8 cellular contexts compared by ENCODE assay signal in genomic region chr19:14081797-14082674, GRCh38. TPM values are rescaled to one million over a fixed set of nuclear protein-coding genes. Genes with fewer than 3 reads are reported as not detected.
A peak's percentile ranks its signal among the peaks of the same experiment; 100 is the strongest.
DNase-seq lines count a peak whose midpoint lies in the region; ATAC-seq and TF ChIP-seq lines count a peak whose summit lies in the region.

No MANE protein-coding gene starts in this region.

- CTCF ChIA-PET in PC-3 (lab: Charles Lee) = interaction anchor here (0.5 to 0.7 kb wide), 2 partner anchors 9 to 178 kb away, joined by 3 to 5 read pairs; partner anchors contain the start of gene MISP3

- H3K9me3 ChIP-seq in PC-3 (ENCODE audit: low read length) = no peaks in the 10 kb centered on the region

- H4K20me1 ChIP-seq in PC-3 (ENCODE audit: low read length) = no peaks in the 10 kb centered on the region

- peaks cover 36% of the 10 kb centered on the region for H3K4me1 Mint-ChIP-seq in CD14-positive monocyte
- peaks cover 22% of the 10 kb centered on the region for H3K4me1 Mint-ChIP-seq in chondrocyte (ENCODE audit: low read depth)
- peaks cover 9% of the 10 kb centered on the region for H3K4me1 Mint-ChIP-seq in mesothelial cell of epicardium
- H3K4me1 Mint-ChIP-seq in type B pancreatic cell (ENCODE audit: unreplicated experiment) = peaks cover 6% of the 10 kb centered on the region

- H2AFZ ChIP-seq in PC-3 (ENCODE audit: low read length) = peak overlapping the region; percentile 74

- peak overlapping the region; percentile 92 for H3K4me2 ChIP-seq in PC-3 (ENCODE audit: low read length)

- ATAC-seq in GM21619 (IDR thresholded peaks at IDR 0.05; ENCODE audit: unreplicated experiment) (peak; percentile 14), PC-3 (peak; percentile 17; the same call in 1 of the 2 replicates), HG03469 (IDR thresholded peaks at IDR 0.05; ENCODE audit: unreplicated experiment) (no peak)

- H3K27ac Mint-ChIP-seq in CD14-positive monocyte (peak overlapping the region; percentile 91 to 98 (median 94)), chondrocyte (ENCODE audit: unreplicated experiment) (peak overlapping the region; percentile 94), mesothelial cell of epicardium (peak overlapping the region; percentile 97), type B pancreatic cell (peak overlapping the region; percentile 93)

- H3K9ac ChIP-seq in PC-3 (ENCODE audit: low read length) = peak overlapping the region; percentile 76

- H3K9me3 Mint-ChIP-seq in CD14-positive monocyte = no peaks in the 10 kb centered on the region
- H3K9me3 Mint-ChIP-seq in chondrocyte (ENCODE audit: low read depth) = no peaks in the 10 kb centered on the region
- no peaks in the 10 kb centered on the region for H3K9me3 Mint-ChIP-seq in mesothelial cell of epicardium
- H3K9me3 Mint-ChIP-seq in type B pancreatic cell = no peaks in the 10 kb centered on the region

- H3K27ac ChIP-seq in PC-3 (ENCODE audit: low read length) = peak overlapping the region; percentile 31

- H3K4me3 ChIP-seq in PC-3 (ENCODE audit: low read length) = peak overlapping the region; percentile 87

- intact Hi-C loops in CD14-positive monocyte (cut with micrococcal nuclease) (loop anchor here (1.0 to 5.0 kb wide), 4 partner anchors 35 to 76 kb away; partner anchors contain the start of genes PRKACA (in 2 of the 2), ASF1B (in 1 of the 2) and RFX1 (in 1 of the 2)), PC-3 (cut with micrococcal nuclease) (loop anchor here (2.0 kb wide), 2 partner anchors 55 to 75 kb away; partner anchors contain the start of genes ASF1B and RFX1)

- BruUV-seq in PC-3 (replicated peaks; lab: Mats Ljungman, UMichigan) = TSS peak; percentile 69

- H3F3A ChIP-seq in PC-3 (ENCODE audit: low read length, unreplicated experiment) = no peaks in the 10 kb centered on the region

- DNase-seq in CD14-positive monocyte (ENCODE audit: low spot score) (no peak), PC-3 (peak; percentile 17), chondrocyte (ENCODE audit: low spot score) (no peak), mesothelial cell of epicardium (ENCODE audit: low spot score in 2 of 2, unreplicated experiment in 2 of 2) (no peak), type B pancreatic cell (ENCODE audit: extremely low spot score, unreplicated experiment) (no peak), NCI-H1694 treated with DMSO at 0.1 percent for 48 hours (lab: John Stamatoyannopoulos, UW) (no peak)

- H3K79me2 ChIP-seq in PC-3 (ENCODE audit: low read length) = peaks cover 15% of the 10 kb centered on the region

- H3K36me3 Mint-ChIP-seq in CD14-positive monocyte (peaks cover 3 to 7% of the 10 kb centered on the region in 2 donors), chondrocyte (ENCODE audit: low read depth) (peaks cover 2% of the 10 kb centered on the region), mesothelial cell of epicardium (peaks cover 3% of the 10 kb centered on the region), type B pancreatic cell (no peaks in the 10 kb centered on the region)

- peaks cover 0 to 3% (median 2%) of the 10 kb centered on the region in 3 donors for H3K27me3 Mint-ChIP-seq in CD14-positive monocyte (ENCODE audit: low read depth in 3 of 3)
- no peaks in the 10 kb centered on the region for H3K27me3 Mint-ChIP-seq in chondrocyte (ENCODE audit: low read depth)
- no peaks in the 10 kb centered on the region for H3K27me3 Mint-ChIP-seq in mesothelial cell of epicardium (ENCODE audit: low read depth)
- H3K27me3 Mint-ChIP-seq in type B pancreatic cell = no peaks in the 10 kb centered on the region

- H3K4me3 Mint-ChIP-seq in CD14-positive monocyte = peak overlapping the region; percentile 88 to 94
- H3K4me3 Mint-ChIP-seq in chondrocyte (ENCODE audit: unreplicated experiment) = peak overlapping the region; percentile 96
- peak overlapping the region; percentile 95 for H3K4me3 Mint-ChIP-seq in mesothelial cell of epicardium
- peak overlapping the region; percentile 95 for H3K4me3 Mint-ChIP-seq in type B pancreatic cell

- H3K9me2 ChIP-seq in PC-3 (replicated peaks; ENCODE audit: low read length) = no peaks in the 10 kb centered on the region

- peaks cover 15% of the 10 kb centered on the region for H3K4me1 ChIP-seq in PC-3 (ENCODE audit: insufficient read depth, low read length)

- H3K27me3 ChIP-seq in PC-3 (ENCODE audit: low read length) = no peaks in the 10 kb centered on the region

- no peaks in the 10 kb centered on the region for H3K36me3 ChIP-seq in PC-3 (ENCODE audit: low read depth, low read length)

- no peak for TF ChIP-seq CTCF in CD14-positive monocyte (IDR thresholded peaks at IDR 0.05)
- TF ChIP-seq CTCF in PC-3 (conservative IDR thresholded peaks at IDR 0.05; ENCODE audit: low read depth, low read length) = no peak
- TF ChIP-seq CTCF in chondrocyte (IDR thresholded peaks at IDR 0.05) = peak; percentile 22
- no peak for TF ChIP-seq CTCF in mesothelial cell of epicardium (IDR thresholded peaks at IDR 0.05; ENCODE audit: unreplicated experiment)
- no peak for TF ChIP-seq CTCF in type B pancreatic cell (conservative IDR thresholded peaks at IDR 0.05)

- POLR2A ChIA-PET in PC-3 (lab: Charles Lee; ENCODE audit: unreplicated experiment) = interaction anchor here (0.5 to 0.6 kb wide), 2 partner anchors 50 to 153 kb away, joined by 3 to 4 read pairs; no protein-coding TSS in a partner anchor

RNA-seq across cellular contexts. Expression of gene C19orf67, which starts 3.5 kb away (rescaled TPM):
- polyA plus RNA-seq in CD14-positive monocyte = not detected
- not detected in 2 replicates for total RNA-seq in PC-3 (2014; rRNA removed)
- total RNA-seq in chondrocyte = not detected in 3 replicates
- total RNA-seq in mesothelial cell of epicardium = 0.45 to 0.90 TPM (median 0.58 TPM) in 3 replicates
- not detected in 2 replicates for total RNA-seq in type B pancreatic cell (ENCODE audit: low replicate concordance)

RNA-seq across cellular contexts. Expression of gene SAMD1, which starts 8.5 kb away (rescaled TPM):
- 1 to 10 TPM in 1 of 2 donors, under 1 TPM in 1; 0.78 to 1.4 TPM for polyA plus RNA-seq in CD14-positive monocyte
- 62.2 and 90.5 TPM in 2 replicates for total RNA-seq in PC-3 (2014; rRNA removed)
- total RNA-seq in chondrocyte = 41.8 to 48.8 TPM (median 42.5 TPM) in 3 replicates
- 67.8 to 74.2 TPM (median 74.0 TPM) in 3 replicates for total RNA-seq in mesothelial cell of epicardium
- total RNA-seq in type B pancreatic cell (ENCODE audit: low replicate concordance) = 42.7 and 55.9 TPM in 2 replicates

RNA-seq across cellular contexts. Expression of gene MISP3, which starts 9.4 kb away (rescaled TPM):
- under 1 TPM; 0.42 to 0.52 TPM for polyA plus RNA-seq in CD14-positive monocyte
- total RNA-seq in PC-3 (2014; rRNA removed) (6.1 and 7.8 TPM in 2 replicates), chondrocyte (1.00 to 3.7 TPM (median 2.0 TPM) in 3 replicates), mesothelial cell of epicardium (0.81 to 1.3 TPM (median 0.98 TPM) in 3 replicates), type B pancreatic cell (ENCODE audit: low replicate concordance) (3.1 and 3.6 TPM in 2 replicates)

RNA-seq across cellular contexts. Expression of gene PALM3, which starts 20.2 kb away (rescaled TPM):
- not detected for polyA plus RNA-seq in CD14-positive monocyte
- total RNA-seq in PC-3 (2014; rRNA removed) (2.3 and 4.8 TPM in 2 replicates), chondrocyte (0.82 to 0.95 TPM (median 0.92 TPM) in 3 replicates), mesothelial cell of epicardium (2.0 to 2.4 TPM (median 2.3 TPM) in 3 replicates), type B pancreatic cell (ENCODE audit: low replicate concordance) (0.83 and 8.1 TPM in 2 replicates)

RNA-seq across cellular contexts. Expression of gene PRKACA, which starts 35.5 kb away (rescaled TPM):
- polyA plus RNA-seq in CD14-positive monocyte = 1 to 10 TPM; 2.0 to 3.8 TPM
- total RNA-seq in PC-3 (2014; rRNA removed) (50.2 and 72.9 TPM in 2 replicates), chondrocyte (81.4 to 103 TPM (median 88.2 TPM) in 3 replicates), mesothelial cell of epicardium (80.9 to 87.7 TPM (median 82.9 TPM) in 3 replicates), type B pancreatic cell (ENCODE audit: low replicate concordance) (55.3 and 88.1 TPM in 2 replicates)
